In the genomic region with DNA sequence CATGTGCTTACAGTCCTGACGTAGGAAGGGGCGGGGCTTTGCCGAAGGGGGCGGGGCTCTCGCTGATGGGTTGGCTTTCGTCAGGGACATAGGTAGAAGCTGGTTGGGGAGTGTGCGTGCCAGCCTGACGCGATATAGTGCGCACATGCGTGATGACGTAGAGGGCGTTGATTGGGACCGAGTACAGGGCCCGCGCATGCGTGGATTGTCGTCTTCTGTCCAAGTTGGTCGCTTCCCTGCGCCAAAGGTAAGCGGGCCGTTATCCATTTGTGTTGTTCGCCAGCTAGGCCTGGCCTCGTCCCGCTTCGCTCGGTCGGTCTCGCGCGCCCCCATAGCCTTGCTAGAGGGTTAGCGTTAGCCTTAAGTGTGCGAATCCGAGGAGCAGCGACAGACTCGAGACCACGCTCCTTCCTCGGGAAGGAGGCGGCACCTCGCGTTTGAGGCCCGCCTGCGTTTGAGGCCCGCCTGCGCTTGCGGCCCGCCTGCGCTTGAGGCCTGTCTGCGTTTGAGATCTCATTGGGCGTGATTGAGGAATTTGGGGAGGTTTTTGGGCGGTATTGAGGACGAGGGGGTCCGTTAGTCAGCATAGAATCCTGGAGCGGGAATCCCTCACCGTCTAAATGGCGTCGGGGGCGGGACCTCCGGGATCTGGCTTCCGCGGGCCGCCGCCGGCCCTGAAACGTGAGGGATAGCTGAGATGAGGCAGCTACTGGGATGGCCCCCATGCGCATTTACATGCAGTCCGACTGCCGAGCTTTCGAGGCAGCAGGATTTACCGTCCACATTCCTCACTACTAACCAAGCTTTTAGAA, we compare ENCODE assay signal across 1 cellular context.
TF ChIP-seq lines count a peak whose summit lies in the region.

A gene (plus strand): TSS at position 197 of the 812 bp plus-strand sequence. CDS start 710 bp downstream, outside the sequence.

TF ChIP-seq in K562, 482 proteins besides CTCF, POLR2A, EP300 and RAD21 (continued from another document and continues in another):
- TF ChIP-seq, protein P1, sequence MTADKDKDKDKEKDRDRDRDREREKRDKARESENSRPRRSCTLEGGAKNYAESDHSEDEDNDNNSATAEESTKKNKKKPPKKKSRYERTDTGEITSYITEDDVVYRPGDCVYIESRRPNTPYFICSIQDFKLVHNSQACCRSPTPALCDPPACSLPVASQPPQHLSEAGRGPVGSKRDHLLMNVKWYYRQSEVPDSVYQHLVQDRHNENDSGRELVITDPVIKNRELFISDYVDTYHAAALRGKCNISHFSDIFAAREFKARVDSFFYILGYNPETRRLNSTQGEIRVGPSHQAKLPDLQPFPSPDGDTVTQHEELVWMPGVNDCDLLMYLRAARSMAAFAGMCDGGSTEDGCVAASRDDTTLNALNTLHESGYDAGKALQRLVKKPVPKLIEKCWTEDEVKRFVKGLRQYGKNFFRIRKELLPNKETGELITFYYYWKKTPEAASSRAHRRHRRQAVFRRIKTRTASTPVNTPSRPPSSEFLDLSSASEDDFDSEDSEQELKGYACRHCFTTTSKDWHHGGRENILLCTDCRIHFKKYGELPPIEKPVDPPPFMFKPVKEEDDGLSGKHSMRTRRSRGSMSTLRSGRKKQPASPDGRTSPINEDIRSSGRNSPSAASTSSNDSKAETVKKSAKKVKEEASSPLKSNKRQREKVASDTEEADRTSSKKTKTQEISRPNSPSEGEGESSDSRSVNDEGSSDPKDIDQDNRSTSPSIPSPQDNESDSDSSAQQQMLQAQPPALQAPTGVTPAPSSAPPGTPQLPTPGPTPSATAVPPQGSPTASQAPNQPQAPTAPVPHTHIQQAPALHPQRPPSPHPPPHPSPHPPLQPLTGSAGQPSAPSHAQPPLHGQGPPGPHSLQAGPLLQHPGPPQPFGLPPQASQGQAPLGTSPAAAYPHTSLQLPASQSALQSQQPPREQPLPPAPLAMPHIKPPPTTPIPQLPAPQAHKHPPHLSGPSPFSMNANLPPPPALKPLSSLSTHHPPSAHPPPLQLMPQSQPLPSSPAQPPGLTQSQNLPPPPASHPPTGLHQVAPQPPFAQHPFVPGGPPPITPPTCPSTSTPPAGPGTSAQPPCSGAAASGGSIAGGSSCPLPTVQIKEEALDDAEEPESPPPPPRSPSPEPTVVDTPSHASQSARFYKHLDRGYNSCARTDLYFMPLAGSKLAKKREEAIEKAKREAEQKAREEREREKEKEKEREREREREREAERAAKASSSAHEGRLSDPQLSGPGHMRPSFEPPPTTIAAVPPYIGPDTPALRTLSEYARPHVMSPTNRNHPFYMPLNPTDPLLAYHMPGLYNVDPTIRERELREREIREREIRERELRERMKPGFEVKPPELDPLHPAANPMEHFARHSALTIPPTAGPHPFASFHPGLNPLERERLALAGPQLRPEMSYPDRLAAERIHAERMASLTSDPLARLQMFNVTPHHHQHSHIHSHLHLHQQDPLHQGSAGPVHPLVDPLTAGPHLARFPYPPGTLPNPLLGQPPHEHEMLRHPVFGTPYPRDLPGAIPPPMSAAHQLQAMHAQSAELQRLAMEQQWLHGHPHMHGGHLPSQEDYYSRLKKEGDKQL (CRISPR knock-in tag; IDR thresholded peaks at IDR 0.05; ENCODE audit: borderline replicate concordance): no peak
- TF ChIP-seq ZC3H8 (IDR thresholded peaks at IDR 0.05) (no peak), CEBPB (tag; IDR thresholded peaks at IDR 0.05) (no peak), U2AF2 (optimal IDR thresholded peaks at IDR 0.05; ENCODE audit: low read depth, low read length) (no peak), SUPT5H (IDR thresholded peaks at IDR 0.05) (peak; percentile 92), ZNF263 (CRISPR knock-in tag; IDR thresholded peaks at IDR 0.05; ENCODE audit: borderline replicate concordance) (no peak), PHF8 (IDR thresholded peaks at IDR 0.05; ENCODE audit: borderline replicate concordance, low read length) (peak; percentile 96), ARHGAP35 (IDR thresholded peaks at IDR 0.05; ENCODE audit: partially characterized antibody) (no peak), CREBBP (IDR thresholded peaks at IDR 0.05; ENCODE audit: low read depth, low read length) (no peak), SRF (CRISPR knock-in tag; IDR thresholded peaks at IDR 0.05) (peak in 1 of 2 experiments; percentile 37; a peak in 1 of 4 replicates), CREB1 (IDR thresholded peaks at IDR 0.05) (peak; percentile 94), CREB1 (CRISPR knock-in tag; IDR thresholded peaks at IDR 0.05) (peak; percentile 94), HMGN3 (IDR thresholded peaks at IDR 0.05; ENCODE audit: borderline replicate concordance, extremely low read depth, insufficient read length, low read depth, low read length) (no peak), HCFC1 (IDR thresholded peaks at IDR 0.05; ENCODE audit: low read depth, low read length) (no peak; the same call in none of the 2 replicates), ZNF445 (CRISPR knock-in tag; IDR thresholded peaks at IDR 0.05; ENCODE audit: low read depth) (no peak), ZNF239 (CRISPR knock-in tag; IDR thresholded peaks at IDR 0.05) (no peak), TAL1 (IDR thresholded peaks at IDR 0.05) (no peak), KLF1 (tag; IDR thresholded peaks at IDR 0.05) (no peak), ZBTB7A (IDR thresholded peaks at IDR 0.05; ENCODE audit: borderline replicate concordance, control insufficient read depth, low read depth, low read length) (no peak), ZNF311 (CRISPR knock-in tag; IDR thresholded peaks at IDR 0.05) (no peak), ZBTB1 (CRISPR knock-in tag; IDR thresholded peaks at IDR 0.05; ENCODE audit: borderline replicate concordance, low read depth) (peak; percentile 21; the same call in 1 of the 2 replicates), CHD2 (IDR thresholded peaks at IDR 0.05; ENCODE audit: low read depth, low read length) (no peak), KDM5B (IDR thresholded peaks at IDR 0.05; ENCODE audit: insufficient replicate concordance, low read depth, low read length) (peak; percentile 64), CHD4 (IDR thresholded peaks at IDR 0.05; ENCODE audit: insufficient read depth, insufficient replicate concordance, low read depth, low read length, poor library complexity, severe bottlenecking) (no peak), GATAD2A (IDR thresholded peaks at IDR 0.05) (no peak), ZNF23 (CRISPR knock-in tag; IDR thresholded peaks at IDR 0.05) (no peak), ZNF551 (CRISPR knock-in tag; IDR thresholded peaks at IDR 0.05) (no peak), POLR2AphosphoS2 (IDR thresholded peaks at IDR 0.05; ENCODE audit: low read length) (peak; percentile 40; the same call in 1 of the 2 replicates), PTRF (tag; IDR thresholded peaks at IDR 0.05) (no peak), ZC3H11A (IDR thresholded peaks at IDR 0.05; ENCODE audit: low read depth, low read length) (no peak), ZNF146 (CRISPR knock-in tag; IDR thresholded peaks at IDR 0.05; ENCODE audit: unreplicated experiment) (no peak), HEY1 (CRISPR knock-in tag; IDR thresholded peaks at IDR 0.05; ENCODE audit: borderline replicate concordance) (no peak), SETDB1 (IDR thresholded peaks at IDR 0.05; ENCODE audit: low read length) (no peak), MBD2 (IDR thresholded peaks at IDR 0.05; ENCODE audit: borderline replicate concordance, low read depth) (no peak)
- TF ChIP-seq, protein P2, sequence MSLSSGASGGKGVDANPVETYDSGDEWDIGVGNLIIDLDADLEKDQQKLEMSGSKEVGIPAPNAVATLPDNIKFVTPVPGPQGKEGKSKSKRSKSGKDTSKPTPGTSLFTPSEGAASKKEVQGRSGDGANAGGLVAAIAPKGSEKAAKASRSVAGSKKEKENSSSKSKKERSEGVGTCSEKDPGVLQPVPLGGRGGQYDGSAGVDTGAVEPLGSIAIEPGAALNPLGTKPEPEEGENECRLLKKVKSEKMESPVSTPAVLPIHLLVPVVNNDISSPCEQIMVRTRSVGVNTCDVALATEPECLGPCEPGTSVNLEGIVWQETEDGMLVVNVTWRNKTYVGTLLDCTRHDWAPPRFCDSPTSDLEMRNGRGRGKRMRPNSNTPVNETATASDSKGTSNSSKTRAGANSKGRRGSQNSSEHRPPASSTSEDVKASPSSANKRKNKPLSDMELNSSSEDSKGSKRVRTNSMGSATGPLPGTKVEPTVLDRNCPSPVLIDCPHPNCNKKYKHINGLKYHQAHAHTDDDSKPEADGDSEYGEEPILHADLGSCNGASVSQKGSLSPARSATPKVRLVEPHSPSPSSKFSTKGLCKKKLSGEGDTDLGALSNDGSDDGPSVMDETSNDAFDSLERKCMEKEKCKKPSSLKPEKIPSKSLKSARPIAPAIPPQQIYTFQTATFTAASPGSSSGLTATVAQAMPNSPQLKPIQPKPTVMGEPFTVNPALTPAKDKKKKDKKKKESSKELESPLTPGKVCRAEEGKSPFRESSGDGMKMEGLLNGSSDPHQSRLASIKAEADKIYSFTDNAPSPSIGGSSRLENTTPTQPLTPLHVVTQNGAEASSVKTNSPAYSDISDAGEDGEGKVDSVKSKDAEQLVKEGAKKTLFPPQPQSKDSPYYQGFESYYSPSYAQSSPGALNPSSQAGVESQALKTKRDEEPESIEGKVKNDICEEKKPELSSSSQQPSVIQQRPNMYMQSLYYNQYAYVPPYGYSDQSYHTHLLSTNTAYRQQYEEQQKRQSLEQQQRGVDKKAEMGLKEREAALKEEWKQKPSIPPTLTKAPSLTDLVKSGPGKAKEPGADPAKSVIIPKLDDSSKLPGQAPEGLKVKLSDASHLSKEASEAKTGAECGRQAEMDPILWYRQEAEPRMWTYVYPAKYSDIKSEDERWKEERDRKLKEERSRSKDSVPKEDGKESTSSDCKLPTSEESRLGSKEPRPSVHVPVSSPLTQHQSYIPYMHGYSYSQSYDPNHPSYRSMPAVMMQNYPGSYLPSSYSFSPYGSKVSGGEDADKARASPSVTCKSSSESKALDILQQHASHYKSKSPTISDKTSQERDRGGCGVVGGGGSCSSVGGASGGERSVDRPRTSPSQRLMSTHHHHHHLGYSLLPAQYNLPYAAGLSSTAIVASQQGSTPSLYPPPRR (CRISPR knock-in tag; IDR thresholded peaks at IDR 0.05; ENCODE audit: borderline replicate concordance): no peak
- TF ChIP-seq, protein P3, sequence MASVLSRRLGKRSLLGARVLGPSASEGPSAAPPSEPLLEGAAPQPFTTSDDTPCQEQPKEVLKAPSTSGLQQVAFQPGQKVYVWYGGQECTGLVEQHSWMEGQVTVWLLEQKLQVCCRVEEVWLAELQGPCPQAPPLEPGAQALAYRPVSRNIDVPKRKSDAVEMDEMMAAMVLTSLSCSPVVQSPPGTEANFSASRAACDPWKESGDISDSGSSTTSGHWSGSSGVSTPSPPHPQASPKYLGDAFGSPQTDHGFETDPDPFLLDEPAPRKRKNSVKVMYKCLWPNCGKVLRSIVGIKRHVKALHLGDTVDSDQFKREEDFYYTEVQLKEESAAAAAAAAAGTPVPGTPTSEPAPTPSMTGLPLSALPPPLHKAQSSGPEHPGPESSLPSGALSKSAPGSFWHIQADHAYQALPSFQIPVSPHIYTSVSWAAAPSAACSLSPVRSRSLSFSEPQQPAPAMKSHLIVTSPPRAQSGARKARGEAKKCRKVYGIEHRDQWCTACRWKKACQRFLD (CRISPR knock-in tag; IDR thresholded peaks at IDR 0.05): no peak; the same call in 1 of the 2 replicates
- TF ChIP-seq, protein P4, sequence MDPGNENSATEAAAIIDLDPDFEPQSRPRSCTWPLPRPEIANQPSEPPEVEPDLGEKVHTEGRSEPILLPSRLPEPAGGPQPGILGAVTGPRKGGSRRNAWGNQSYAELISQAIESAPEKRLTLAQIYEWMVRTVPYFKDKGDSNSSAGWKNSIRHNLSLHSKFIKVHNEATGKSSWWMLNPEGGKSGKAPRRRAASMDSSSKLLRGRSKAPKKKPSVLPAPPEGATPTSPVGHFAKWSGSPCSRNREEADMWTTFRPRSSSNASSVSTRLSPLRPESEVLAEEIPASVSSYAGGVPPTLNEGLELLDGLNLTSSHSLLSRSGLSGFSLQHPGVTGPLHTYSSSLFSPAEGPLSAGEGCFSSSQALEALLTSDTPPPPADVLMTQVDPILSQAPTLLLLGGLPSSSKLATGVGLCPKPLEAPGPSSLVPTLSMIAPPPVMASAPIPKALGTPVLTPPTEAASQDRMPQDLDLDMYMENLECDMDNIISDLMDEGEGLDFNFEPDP (CRISPR knock-in tag; IDR thresholded peaks at IDR 0.05): no peak
- TF ChIP-seq, protein P5, sequence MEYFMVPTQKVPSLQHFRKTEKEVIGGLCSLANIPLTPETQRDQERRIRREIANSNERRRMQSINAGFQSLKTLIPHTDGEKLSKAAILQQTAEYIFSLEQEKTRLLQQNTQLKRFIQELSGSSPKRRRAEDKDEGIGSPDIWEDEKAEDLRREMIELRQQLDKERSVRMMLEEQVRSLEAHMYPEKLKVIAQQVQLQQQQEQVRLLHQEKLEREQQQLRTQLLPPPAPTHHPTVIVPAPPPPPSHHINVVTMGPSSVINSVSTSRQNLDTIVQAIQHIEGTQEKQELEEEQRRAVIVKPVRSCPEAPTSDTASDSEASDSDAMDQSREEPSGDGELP (CRISPR knock-in tag; IDR thresholded peaks at IDR 0.05; ENCODE audit: borderline replicate concordance): peak; percentile 40; the same call in 1 of the 2 replicates
- TF ChIP-seq, protein P6, sequence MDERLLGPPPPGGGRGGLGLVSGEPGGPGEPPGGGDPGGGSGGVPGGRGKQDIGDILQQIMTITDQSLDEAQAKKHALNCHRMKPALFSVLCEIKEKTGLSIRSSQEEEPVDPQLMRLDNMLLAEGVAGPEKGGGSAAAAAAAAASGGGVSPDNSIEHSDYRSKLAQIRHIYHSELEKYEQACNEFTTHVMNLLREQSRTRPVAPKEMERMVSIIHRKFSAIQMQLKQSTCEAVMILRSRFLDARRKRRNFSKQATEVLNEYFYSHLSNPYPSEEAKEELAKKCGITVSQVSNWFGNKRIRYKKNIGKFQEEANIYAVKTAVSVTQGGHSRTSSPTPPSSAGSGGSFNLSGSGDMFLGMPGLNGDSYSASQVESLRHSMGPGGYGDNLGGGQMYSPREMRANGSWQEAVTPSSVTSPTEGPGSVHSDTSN (CRISPR knock-in tag; IDR thresholded peaks at IDR 0.05; ENCODE audit: low read depth): no peak
- TF ChIP-seq, protein P6 (tag; conservative IDR thresholded peaks at IDR 0.05; ENCODE audit: low read depth): no peak
- TF ChIP-seq, protein P7, sequence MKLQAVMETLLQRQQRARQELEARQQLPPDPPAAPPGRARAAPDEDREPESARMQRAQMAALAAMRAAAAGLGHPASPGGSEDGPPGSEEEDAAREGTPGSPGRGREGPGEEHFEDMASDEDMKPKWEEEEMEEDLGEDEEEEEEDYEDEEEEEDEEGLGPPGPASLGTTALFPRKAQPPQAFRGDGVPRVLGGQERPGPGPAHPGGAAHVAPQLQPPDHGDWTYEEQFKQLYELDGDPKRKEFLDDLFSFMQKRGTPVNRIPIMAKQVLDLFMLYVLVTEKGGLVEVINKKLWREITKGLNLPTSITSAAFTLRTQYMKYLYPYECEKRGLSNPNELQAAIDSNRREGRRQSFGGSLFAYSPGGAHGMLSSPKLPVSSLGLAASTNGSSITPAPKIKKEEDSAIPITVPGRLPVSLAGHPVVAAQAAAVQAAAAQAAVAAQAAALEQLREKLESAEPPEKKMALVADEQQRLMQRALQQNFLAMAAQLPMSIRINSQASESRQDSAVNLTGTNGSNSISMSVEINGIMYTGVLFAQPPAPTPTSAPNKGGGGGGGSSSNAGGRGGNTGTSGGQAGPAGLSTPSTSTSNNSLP (IDR thresholded peaks at IDR 0.05; ENCODE audit: borderline replicate concordance, low read depth, low read length): no peak
